9 cellular contexts compared by ENCODE assay signal in the genomic region with DNA sequence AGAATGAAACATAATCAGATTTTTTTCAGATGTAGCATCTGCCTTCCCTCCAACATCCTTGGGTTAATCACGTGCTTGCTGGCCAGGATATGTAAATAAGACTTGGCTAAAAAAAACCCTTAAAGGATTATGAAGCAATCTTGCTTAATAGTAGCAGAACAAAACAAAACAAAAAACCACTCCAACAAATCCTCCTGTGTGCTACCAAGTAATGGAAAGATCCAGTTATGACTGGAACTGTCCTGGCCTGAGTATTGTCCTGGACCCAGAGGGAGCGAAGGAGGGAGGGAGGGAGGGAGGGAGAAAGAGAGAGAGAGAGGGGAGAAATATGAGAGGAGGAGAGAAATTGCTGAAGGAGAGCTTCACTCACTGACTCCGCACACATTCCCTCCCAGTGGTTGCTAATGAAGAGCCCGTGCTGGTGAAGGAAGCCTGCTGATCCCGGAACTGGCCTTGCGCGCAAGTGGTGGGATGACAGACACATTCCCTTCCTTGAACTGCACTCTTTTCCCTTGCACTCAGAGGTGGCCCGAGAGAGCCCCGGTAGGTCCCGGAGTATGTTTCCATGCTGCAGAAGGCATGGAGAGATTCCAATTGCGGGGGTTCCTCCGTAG. TPM values are rescaled to one million over a fixed set of nuclear protein-coding genes. Genes with fewer than 3 reads are reported as not detected.
A peak's percentile ranks its signal among the peaks of the same experiment; 100 is the strongest.
DNase-seq lines count a peak whose midpoint lies in the region; ATAC-seq, FAIRE-seq and TF ChIP-seq lines count a peak whose summit lies in the region.
"Had no signal": no experiment of that assay in that cellular context is flagged by ENCODE, and none has a peak within 500 bp of the region (broad histone marks: within the 10 kb centered on the region; RNA-seq: fewer than 3 reads in every experiment).

No MANE protein-coding gene starts in this region.

- intact Hi-C loops in Right ventricle myocardium inferior (cut with DNase I) (no loop called here), pancreas (cut with DNase I) (no loop called here)

- H3K4me1 Mint-ChIP-seq in T-cell: peaks cover 0 to 3% (median 0%) of the 10 kb centered on the region in 3 donors
- H3K4me1 Mint-ChIP-seq: IgD-negative memory B cell had no signal

- CTCF ChIA-PET in RWPE1 (lab: Yijun Ruan, JAX): no interaction called here
- CTCF ChIA-PET in T-cell (lab: Charles Lee): no interaction called here

- H3K27ac Mint-ChIP-seq in T-cell: no peak overlapping the region

- H3K27ac ChIP-seq in DOHH2 (ENCODE audit: low read depth, low read length): no peak overlapping the region
- H3K27ac ChIP-seq in RWPE1: peak overlapping the region; percentile 76
- peak overlapping the region; percentile 9 to 73 (median 70) for H3K27ac ChIP-seq in pancreas

- H3F3A ChIP-seq in DOHH2 (ENCODE audit: control insufficient read depth, insufficient read depth): no peaks in the 10 kb centered on the region

- no peak overlapping the region for H3K4me3 ChIP-seq in DOHH2 (ENCODE audit: low read length)
- H3K4me3 ChIP-seq in pancreas: peak overlapping the region; percentile 5 to 33 (median 22)

- ATAC-seq in Right ventricle myocardium inferior (peak; percentile 77), pancreas (peak; percentile 41 to 69 (median 60)), T-cell (replicated peaks in 1 of 4) (no peak), GM21447 (IDR thresholded peaks at IDR 0.05; ENCODE audit: unreplicated experiment) (no peak)

- WGBS in pancreas, 2 donors: 17 to 21% methylated on average over 12 of the region's 12 CpGs

- TF ChIP-seq CTCF in DOHH2 (IDR thresholded peaks at IDR 0.05; ENCODE audit: low read depth, low read length, poor library complexity, severe bottlenecking) (no peak), RWPE1 (conservative IDR thresholded peaks at IDR 0.05; ENCODE audit: low read depth) (no peak), pancreas (IDR thresholded peaks at IDR 0.05) (no peak)

- H3K36me3 ChIP-seq in DOHH2 (ENCODE audit: control insufficient read depth, low read length): no peaks in the 10 kb centered on the region
- H3K36me3 ChIP-seq in pancreas: no peaks in the 10 kb centered on the region

- no peaks in the 10 kb centered on the region for H3K9me2 ChIP-seq in DOHH2 (replicated peaks; ENCODE audit: control insufficient read depth, low read length)

- H3K27me3 Mint-ChIP-seq in T-cell: peaks cover 33 to 41% of the 10 kb centered on the region in 2 donors

- no peak for FAIRE-seq in pancreas (lab: Jason Lieb, UNC)

- peak overlapping the region in 1 of 3 donors; percentile 10 for H3K4me3 Mint-ChIP-seq in T-cell

- POLR2A ChIA-PET in RWPE1 (lab: Yijun Ruan, JAX; ENCODE audit: low non-redundant PET) (no interaction called here), T-cell (lab: Charles Lee) (no interaction called here)

- H3K36me3 Mint-ChIP-seq in T-cell: no peaks in the 10 kb centered on the region
- H3K36me3 Mint-ChIP-seq: IgD-negative memory B cell had no signal

- H3K4me1 ChIP-seq in DOHH2 (ENCODE audit: control insufficient read depth, low read length): peaks cover 10% of the 10 kb centered on the region
- H3K4me1 ChIP-seq in pancreas: peaks cover 0 to 4% (median 0%) of the 10 kb centered on the region in 3 donors

- no peaks in the 10 kb centered on the region for H3K79me2 ChIP-seq in DOHH2 (ENCODE audit: control insufficient read depth, low read length)

- H3K9me3 ChIP-seq in DOHH2 (ENCODE audit: control insufficient read depth, insufficient read depth, low read length) (no peaks in the 10 kb centered on the region), pancreas (no peaks in the 10 kb centered on the region)

- H3K4me2 ChIP-seq in DOHH2 (ENCODE audit: low read length): peak overlapping the region; percentile 10; the same call in 1 of the 2 replicates

- DNase-seq in RWPE1 (ENCODE audit: low spot score) (no peak), Right ventricle myocardium inferior (ENCODE audit: missing footprints) (peak; percentile 75), pancreas (peak in 3 of 6 donors; percentile 25 to 27 (median 26)), NCI-H187 (lab: John Stamatoyannopoulos, UW) (no peak), T-cell (no peak), NCI-H1092 (lab: John Stamatoyannopoulos, UW) (no peak)

- no peaks in the 10 kb centered on the region for H3K9me3 Mint-ChIP-seq in T-cell

- H3K27me3 ChIP-seq in DOHH2 (ENCODE audit: control insufficient read depth, low read length) (peaks cover 3% of the 10 kb centered on the region; the same call in 1 of the 2 replicates), pancreas (no peaks in the 10 kb centered on the region)

- H4K20me1 ChIP-seq in DOHH2 (ENCODE audit: control insufficient read depth, insufficient read depth, low read depth, low read length): no peaks in the 10 kb centered on the region

RNA-seq across cellular contexts. Expression of gene HMGA2, which starts 57.2 kb away (rescaled TPM):
- not detected for total RNA-seq in Right ventricle myocardium inferior
- under 1 TPM; 0.20 to 0.69 (median 0.50) TPM for total RNA-seq in pancreas
- polyA plus RNA-seq in pancreas: under 1 TPM; 0.27 to 0.33 TPM
- under 1 TPM in 3 of 5 donors, not detected in 2; 0.26 to 0.32 (median 0.28) TPM for total RNA-seq in T-cell
- polyA plus RNA-seq: IgD-negative memory B cell had no signal

Comparison
In these comparisons a context has a peak if more than half of its experiments do, and no peak if none do; other contexts are left out.
1. ATAC-seq: peak in Right ventricle myocardium inferior (single experiment) and pancreas (4 of 4); none in T-cell (0 of 4) and GM21447 (single experiment).